9 cellular contexts compared by ENCODE assay signal in the genomic region with DNA sequence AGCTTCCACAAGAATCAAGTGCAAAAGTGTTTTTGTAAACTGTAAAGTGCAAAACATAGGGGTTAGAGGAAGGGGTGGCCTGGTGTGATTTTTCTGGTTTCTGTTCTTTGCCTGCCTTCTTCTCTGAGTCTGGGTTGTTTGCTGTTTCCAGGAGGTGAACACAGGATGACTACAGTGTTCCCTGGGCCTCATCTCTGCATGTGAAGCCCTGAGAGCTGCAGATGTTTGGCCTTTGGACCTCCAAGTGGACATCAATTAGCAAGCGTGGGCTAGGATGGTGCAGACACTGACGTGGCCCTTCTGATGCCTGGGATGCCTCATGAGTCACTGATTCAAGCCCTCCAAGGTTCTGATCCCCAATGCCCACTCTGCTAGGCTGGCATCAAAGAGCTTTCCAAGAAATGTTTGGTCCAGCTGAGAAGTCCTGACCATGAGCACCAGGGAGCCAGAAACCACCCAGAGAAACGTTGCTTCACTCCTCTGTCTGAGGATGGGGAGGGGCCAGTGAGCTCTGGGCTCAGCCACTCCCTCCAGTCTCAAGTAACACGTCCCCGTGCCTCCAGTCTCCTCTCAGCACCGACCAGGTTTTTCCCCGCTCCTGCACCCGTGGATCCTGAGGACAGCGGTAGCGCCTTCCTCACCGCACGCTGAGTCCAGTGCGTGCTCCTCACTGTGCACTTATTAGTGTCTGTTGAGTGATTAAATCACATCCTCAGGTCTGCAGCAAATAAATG. TPM values are rescaled to one million over a fixed set of nuclear protein-coding genes. Genes with fewer than 3 reads are reported as not detected.
DNase-seq lines count a peak whose midpoint lies in the region; ATAC-seq and TF ChIP-seq lines count a peak whose summit lies in the region.
"Had no signal": no experiment of that assay in that cellular context is flagged by ENCODE, and none has a peak within 500 bp of the region (broad histone marks: within the 10 kb centered on the region; RNA-seq: fewer than 3 reads in every experiment).

No MANE protein-coding gene starts in this region.

- H2AK5ac ChIP-seq in mesendoderm (ENCODE audit: low read length) = no peak overlapping the region

- WGBS in mesendoderm (ENCODE audit: extremely low coverage, insufficient coverage, low lambda C conversion rate) = no CpG with 5 or more reads among the region's 13 CpGs

- no peaks in the 10 kb centered on the region for H3K79me2 ChIP-seq in KMS-11 (ENCODE audit: insufficient read depth, low read depth)
- no peaks in the 10 kb centered on the region for H3K79me2 ChIP-seq in mesendoderm (ENCODE audit: control insufficient read depth, insufficient read depth, low read length)

- H3K4ac ChIP-seq in mesendoderm (ENCODE audit: low read depth, low read length) = no peak overlapping the region

- peaks cover 12% of the 10 kb centered on the region for H3K4me1 Mint-ChIP-seq in Calu3 (ENCODE audit: low read depth, unreplicated experiment)
- H3K4me1 Mint-ChIP-seq in activated T-helper 1 cell treated with anti-CD3 and anti-CD28 coated beads, Interleukin-12 subunit alpha, Interleukin-12 subunit beta, Interleukin-2, Interleukin-4 antibody, amounts not matched to agents 30 ng/mL and 10 ng/mL and 1 ng/mL, durations not matched to agents 14 hours and 24 hours and 36 hours (ENCODE audit: low read depth) = peaks cover 14% of the 10 kb centered on the region
- peaks cover 3 to 13% (median 7%) of the 10 kb centered on the region in 4 donors for H3K4me1 Mint-ChIP-seq in naive thymus-derived CD8-positive, alpha-beta T cell

- no peaks in the 10 kb centered on the region for H3K79me1 ChIP-seq in mesendoderm (ENCODE audit: low read length)

- no peak overlapping the region for H3K27ac Mint-ChIP-seq in Calu3 (ENCODE audit: unreplicated experiment)
- H3K27ac Mint-ChIP-seq in activated T-helper 1 cell treated with anti-CD3 and anti-CD28 coated beads, Interleukin-12 subunit alpha, Interleukin-12 subunit beta, Interleukin-2, Interleukin-4 antibody, amounts not matched to agents 30 ng/mL and 10 ng/mL and 1 ng/mL, durations not matched to agents 14 hours and 24 hours and 36 hours = no peak overlapping the region
- H3K27ac Mint-ChIP-seq in naive thymus-derived CD8-positive, alpha-beta T cell = no peak overlapping the region

- H3K4me3 ChIP-seq in KMS-11 (IDR thresholded peaks at IDR 0.05; ENCODE audit: insufficient read depth, low read depth, low read length) = no peak overlapping the region
- no peak overlapping the region for H3K4me3 ChIP-seq in cardiac fibroblast (replicated peaks in 1 of 2; ENCODE audit: low read depth in 2 of 2, low read length in 2 of 2)
- no peak overlapping the region for H3K4me3 ChIP-seq in mesendoderm (ENCODE audit: low read length)
- H3K4me3 ChIP-seq: psoas muscle had no signal

- H3K4me1 ChIP-seq in KMS-11 (ENCODE audit: low read depth, poor library complexity, severe bottlenecking) (peaks cover 41% of the 10 kb centered on the region), mesendoderm (ENCODE audit: control insufficient read depth, low read depth, low read length) (no peaks in the 10 kb centered on the region)
- H3K4me1 ChIP-seq: psoas muscle had no signal

- H3K36me3 Mint-ChIP-seq in Calu3 (ENCODE audit: insufficient read depth, unreplicated experiment) = no peaks in the 10 kb centered on the region
- no peaks in the 10 kb centered on the region for H3K36me3 Mint-ChIP-seq in activated T-helper 1 cell treated with anti-CD3 and anti-CD28 coated beads, Interleukin-12 subunit alpha, Interleukin-12 subunit beta, Interleukin-2, Interleukin-4 antibody, amounts not matched to agents 30 ng/mL and 10 ng/mL and 1 ng/mL, durations not matched to agents 14 hours and 24 hours and 36 hours (ENCODE audit: low read depth)
- no peaks in the 10 kb centered on the region for H3K36me3 Mint-ChIP-seq in naive thymus-derived CD8-positive, alpha-beta T cell

- H2BK15ac ChIP-seq in mesendoderm (replicated peaks; ENCODE audit: low read depth) = no peak overlapping the region

- no TSS peak for BruUV-seq in Calu3 (replicated peaks; lab: Mats Ljungman, UMichigan)

- H3K56ac ChIP-seq in mesendoderm (ENCODE audit: low read length) = peak overlapping the region; percentile 37

- ATAC-seq in naive thymus-derived CD8-positive, alpha-beta T cell = no peak

- H4K5ac ChIP-seq in mesendoderm (ENCODE audit: low read length) = no peak overlapping the region

- no peak overlapping the region for H4K8ac ChIP-seq in mesendoderm (ENCODE audit: low read depth, low read length)

- no peaks in the 10 kb centered on the region for H3K27me3 ChIP-seq in KMS-11 (ENCODE audit: insufficient read depth, low read depth)
- H3K27me3 ChIP-seq in mesendoderm (ENCODE audit: insufficient read depth, low read length, poor library complexity) = no peaks in the 10 kb centered on the region

- no peak overlapping the region for H2BK5ac ChIP-seq in mesendoderm (ENCODE audit: low read length)

- no peaks in the 10 kb centered on the region for H3K9me3 Mint-ChIP-seq in Calu3 (ENCODE audit: low read depth, unreplicated experiment)
- no peaks in the 10 kb centered on the region for H3K9me3 Mint-ChIP-seq in activated T-helper 1 cell treated with anti-CD3 and anti-CD28 coated beads, Interleukin-12 subunit alpha, Interleukin-12 subunit beta, Interleukin-2, Interleukin-4 antibody, amounts not matched to agents 30 ng/mL and 10 ng/mL and 1 ng/mL, durations not matched to agents 14 hours and 24 hours and 36 hours
- H3K9me3 Mint-ChIP-seq in naive thymus-derived CD8-positive, alpha-beta T cell = no peaks in the 10 kb centered on the region

- H3K4me2 ChIP-seq in KMS-11 (peak overlapping the region; percentile 50; the same call in 1 of the 2 replicates), mesendoderm (ENCODE audit: low read length) (no peak overlapping the region)

- CTCF ChIA-PET in Calu3 (lab: Charles Lee) = interaction anchor here (0.9 kb wide), 1 partner anchor 255 kb away, joined by 6 read pairs; no protein-coding TSS in a partner anchor

- H3K36me3 ChIP-seq in KMS-11 (ENCODE audit: insufficient read depth) (no peaks in the 10 kb centered on the region), mesendoderm (ENCODE audit: control insufficient read depth, insufficient read depth, low read length) (no peaks in the 10 kb centered on the region)

- H2BK120ac ChIP-seq in mesendoderm (ENCODE audit: low read depth, low read length) = no peak overlapping the region

- H3K23ac ChIP-seq in mesendoderm (ENCODE audit: low read length) = no peak overlapping the region

- H3K4me3 Mint-ChIP-seq in Calu3 (ENCODE audit: low read depth, unreplicated experiment) = no peak overlapping the region
- no peak overlapping the region for H3K4me3 Mint-ChIP-seq in activated T-helper 1 cell treated with anti-CD3 and anti-CD28 coated beads, Interleukin-12 subunit alpha, Interleukin-12 subunit beta, Interleukin-2, Interleukin-4 antibody, amounts not matched to agents 30 ng/mL and 10 ng/mL and 1 ng/mL, durations not matched to agents 14 hours and 24 hours and 36 hours
- peak overlapping the region in 3 of 10 donors; percentile 37 to 52 (median 39) for H3K4me3 Mint-ChIP-seq in naive thymus-derived CD8-positive, alpha-beta T cell

- H3K27ac ChIP-seq in KMS-11 (no peak overlapping the region), mesendoderm (ENCODE audit: low read depth, low read length) (no peak overlapping the region)
- H3K27ac ChIP-seq: psoas muscle had no signal

- intact Hi-C loops in Calu3 (cut with micrococcal nuclease; ENCODE audit: unreplicated experiment) = loop anchor here (1.0 to 5.0 kb wide), 7 partner anchors 57 to 884 kb away; no protein-coding TSS in a partner anchor
- intact Hi-C loops in activated T-helper 1 cell treated with anti-CD3 and anti-CD28 coated beads, Interleukin-12 subunit alpha, Interleukin-12 subunit beta, Interleukin-2, Interleukin-4 antibody, amounts not matched to agents 30 ng/mL and 10 ng/mL and 1 ng/mL, durations not matched to agents 14 hours and 24 hours and 36 hours (cut with micrococcal nuclease) = loop anchor here (1.0 to 5.0 kb wide), 5 partner anchors 174 to 539 kb away; no protein-coding TSS in a partner anchor

- H2AFZ ChIP-seq in KMS-11 (ENCODE audit: low read depth) = 0 out of 2 replicates have a peak overlapping the region, but pooled peaks have one; percentile 46

- no peaks in the 10 kb centered on the region for H4K20me1 ChIP-seq in KMS-11 (ENCODE audit: insufficient read depth)

- POLR2A ChIA-PET in naive thymus-derived CD8-positive, alpha-beta T cell (lab: Charles Lee) = no interaction called here

- no peak for TF ChIP-seq CTCF in Calu3 (IDR thresholded peaks at IDR 0.05; ENCODE audit: unreplicated experiment)
- TF ChIP-seq CTCF in KMS-11 (conservative IDR thresholded peaks at IDR 0.05; ENCODE audit: low read depth, low read length) = no peak
- TF ChIP-seq CTCF in cardiac fibroblast (IDR thresholded peaks at IDR 0.05; ENCODE audit: low read depth, low read length) = no peak

- DNase-seq in Calu3 (peak; percentile 27), cardiac fibroblast (ENCODE audit: low read depth in 2 of 2) (peak; percentile 38 to 60), mesendoderm (peak; percentile 67), NCI-H1930 (lab: John Stamatoyannopoulos, UW) (no peak), GM19240 (ENCODE audit: insufficient read length, low spot score) (no peak)
- no peak for DNase-seq in activated T-helper 1 cell treated with anti-CD3 and anti-CD28 coated beads, Interleukin-12 subunit alpha, Interleukin-12 subunit beta, Interleukin-2, Interleukin-4 antibody, amounts not matched to agents 30 ng/mL and 10 ng/mL and 1 ng/mL, durations not matched to agents 14 hours and 24 hours and 36 hours (ENCODE audit: low spot score)
- no peak for DNase-seq in naive thymus-derived CD8-positive, alpha-beta T cell

- peaks cover 32% of the 10 kb centered on the region for H3K27me3 Mint-ChIP-seq in Calu3 (ENCODE audit: unreplicated experiment)
- H3K27me3 Mint-ChIP-seq in activated T-helper 1 cell treated with anti-CD3 and anti-CD28 coated beads, Interleukin-12 subunit alpha, Interleukin-12 subunit beta, Interleukin-2, Interleukin-4 antibody, amounts not matched to agents 30 ng/mL and 10 ng/mL and 1 ng/mL, durations not matched to agents 14 hours and 24 hours and 36 hours (ENCODE audit: insufficient read depth) = peaks cover 20% of the 10 kb centered on the region
- H3K27me3 Mint-ChIP-seq in naive thymus-derived CD8-positive, alpha-beta T cell = peaks cover 10 to 26% (median 19%) of the 10 kb centered on the region in 5 donors

- H3K18ac ChIP-seq in mesendoderm (ENCODE audit: low read length) = no peak overlapping the region

- H3K9ac ChIP-seq in KMS-11 = no peak overlapping the region
- no peak overlapping the region for H3K9ac ChIP-seq in mesendoderm (ENCODE audit: low read length)

RNA-seq across cellular contexts. Expression of a gene that starts 7.6 kb away (rescaled TPM):
- not detected in 2 replicates for total RNA-seq in Calu3 (2022)
- polyA plus RNA-seq in mesendoderm (2013, experiment 1 of 2) = not detected
- not detected for polyA plus RNA-seq in mesendoderm (2013, experiment 2 of 2)
- 0.36 and 2.0 TPM in 2 replicates for total RNA-seq in activated T-helper 1 cell treated with anti-CD3 and anti-CD28 coated beads, Interleukin-12 subunit alpha, Interleukin-12 subunit beta, Interleukin-2, Interleukin-4 antibody, amounts not matched to agents 30 ng/mL and 10 ng/mL and 1 ng/mL, durations not matched to agents 14 hours and 24 hours and 36 hours
- not detected for total RNA-seq in naive thymus-derived CD8-positive, alpha-beta T cell
- polyA plus RNA-seq in naive thymus-derived CD8-positive, alpha-beta T cell = not detected
- total RNA-seq: psoas muscle had no signal
- polyA plus RNA-seq: psoas muscle had no signal

RNA-seq across cellular contexts. Expression of a gene that starts 53.6 kb away (rescaled TPM):
- total RNA-seq in Calu3 (2022) = not detected in 2 replicates
- 3.8 TPM for polyA plus RNA-seq in mesendoderm (2013, experiment 1 of 2)
- 4.1 TPM for polyA plus RNA-seq in mesendoderm (2013, experiment 2 of 2)
- not detected in 2 replicates for total RNA-seq in activated T-helper 1 cell treated with anti-CD3 and anti-CD28 coated beads, Interleukin-12 subunit alpha, Interleukin-12 subunit beta, Interleukin-2, Interleukin-4 antibody, amounts not matched to agents 30 ng/mL and 10 ng/mL and 1 ng/mL, durations not matched to agents 14 hours and 24 hours and 36 hours
- total RNA-seq in naive thymus-derived CD8-positive, alpha-beta T cell = not detected
- polyA plus RNA-seq in naive thymus-derived CD8-positive, alpha-beta T cell = not detected

Comparison
In these comparisons a context has a peak if more than half of its experiments do, and no peak if none do; other contexts are left out.
1. DNase-seq: peak in Calu3 (single experiment), cardiac fibroblast (2 of 2) and mesendoderm (single experiment); none in activated T-helper 1 cell treated with anti-CD3 and anti-CD28 coated beads, Interleukin-12 subunit alpha, Interleukin-12 subunit beta, Interleukin-2, Interleukin-4 antibody, amounts not matched to agents 30 ng/mL and 10 ng/mL and 1 ng/mL, durations not matched to agents 14 hours and 24 hours and 36 hours (single experiment), naive thymus-derived CD8-positive, alpha-beta T cell (0 of 10), NCI-H1930 (0 of 2) and GM19240 (single experiment).